ENCODE assay signal across 12 cellular contexts in the genomic region with DNA sequence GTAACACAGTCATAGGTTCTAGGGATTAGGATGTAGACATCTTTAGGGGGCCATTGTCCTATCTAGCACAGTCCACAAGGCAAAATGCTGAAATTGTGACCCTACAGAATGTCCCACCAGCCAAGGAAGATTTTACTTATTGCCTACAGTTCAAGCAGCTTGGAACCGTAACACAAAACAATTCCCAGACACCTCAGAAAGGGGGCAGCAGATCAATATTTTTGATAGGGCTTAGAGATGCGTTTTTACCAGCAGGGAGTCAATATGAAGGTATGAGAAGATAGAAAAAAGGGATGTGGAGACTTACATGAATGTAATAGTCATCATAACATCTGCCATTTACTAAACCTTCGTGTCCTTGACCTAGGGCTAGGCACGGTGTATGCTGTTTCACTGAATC.
A peak's percentile ranks its signal among the peaks of the same experiment; 100 is the strongest.
DNase-seq lines count a peak whose midpoint lies in the region; ATAC-seq and TF ChIP-seq lines count a peak whose summit lies in the region.
"Had no signal": no experiment of that assay in that cellular context is flagged by ENCODE, and none has a peak within 500 bp of the region (broad histone marks: within the 10 kb centered on the region; RNA-seq: fewer than 3 reads in every experiment).

No MANE protein-coding gene starts in this region.

- CTCF ChIA-PET in MCF 10A (lab: Yijun Ruan, JAX), result interaction anchor here (0.6 to 1.8 kb wide), 2 partner anchors 37 to 1600 kb away, joined by 4 read pairs; no protein-coding TSS in a partner anchor

- H3K4me1 Mint-ChIP-seq in MCF 10A (ENCODE audit: insufficient read depth, unreplicated experiment), result no peaks in the 10 kb centered on the region
- H3K4me1 Mint-ChIP-seq in stimulated activated memory B cell treated with anti-CD40 and anti-IgM and Interleukin-4, amounts not matched to agents 10 μg/mL and 1 μg/mL and 100 μg/mL, for 72 hours, result no peaks in the 10 kb centered on the region

- POLR2A ChIA-PET in MCF 10A (lab: Yijun Ruan, JAX), result interaction anchor here (0.5 kb wide), 1 partner anchor 14 kb away, joined by 3 read pairs; no protein-coding TSS in a partner anchor

- no peaks in the 10 kb centered on the region for H3K36me3 Mint-ChIP-seq in MCF 10A (ENCODE audit: insufficient read depth, unreplicated experiment)
- no peaks in the 10 kb centered on the region for H3K36me3 Mint-ChIP-seq in stimulated activated memory B cell treated with anti-CD40 and anti-IgM and Interleukin-4, amounts not matched to agents 10 μg/mL and 1 μg/mL and 100 μg/mL, for 72 hours
- H3K36me3 Mint-ChIP-seq: IgD-negative memory B cell had no signal

- no peak overlapping the region for H3K27ac ChIP-seq in breast epithelium
- no peak overlapping the region for H3K27ac ChIP-seq in caudate nucleus (ENCODE audit: low read depth, low read length)
- H3K27ac ChIP-seq: spleen, thyroid gland had no signal

- no peak for TF ChIP-seq POLR2A in breast epithelium (IDR thresholded peaks at IDR 0.05)

- no peak overlapping the region for H3K4me3 ChIP-seq in breast epithelium
- H3K4me3 ChIP-seq in choroid plexus epithelial cell (ENCODE audit: low read depth, low read length), result no peak overlapping the region
- H3K4me3 ChIP-seq in MG63, result no peak overlapping the region
- H3K4me3 ChIP-seq: spleen, thyroid gland had no signal

- H3K27ac Mint-ChIP-seq in MCF 10A (ENCODE audit: low read depth, unreplicated experiment), result no peak overlapping the region
- no peak overlapping the region for H3K27ac Mint-ChIP-seq in stimulated activated memory B cell treated with anti-CD40 and anti-IgM and Interleukin-4, amounts not matched to agents 10 μg/mL and 1 μg/mL and 100 μg/mL, for 72 hours
- H3K27ac Mint-ChIP-seq: IgD-negative memory B cell had no signal

- no peaks in the 10 kb centered on the region for H3K9me3 Mint-ChIP-seq in MCF 10A (ENCODE audit: unreplicated experiment)
- H3K9me3 Mint-ChIP-seq in stimulated activated memory B cell treated with anti-CD40 and anti-IgM and Interleukin-4, amounts not matched to agents 10 μg/mL and 1 μg/mL and 100 μg/mL, for 72 hours, result no peaks in the 10 kb centered on the region
- H3K9me3 Mint-ChIP-seq: IgD-negative memory B cell had no signal

- DNase-seq in MCF 10A (ENCODE audit: unreplicated experiment), result peak; percentile 48
- no peak for DNase-seq in breast epithelium (ENCODE audit: low spot score in 2 of 2)
- DNase-seq in MV-4-11 (lab: John Stamatoyannopoulos, UW), result peak; percentile 59
- peak; percentile 62 for DNase-seq in choroid plexus epithelial cell (ENCODE audit: low read depth)
- DNase-seq in NCI-H345 treated with DMSO at 0.1 percent for 48 hours (lab: John Stamatoyannopoulos, UW; ENCODE audit: unreplicated experiment), result no peak
- DNase-seq in caudate nucleus (lab: John Stamatoyannopoulos, UW), result no peak
- DNase-seq in MG63, result no peak
- DNase-seq: activated naive CD4-positive, alpha-beta T cell treated with anti-CD3 and anti-CD28 coated beads, Interleukin-2, amount 50 U/mL, for 16 hours; spleen; thyroid gland had no signal

- H3K4me3 Mint-ChIP-seq in MCF 10A (ENCODE audit: unreplicated experiment), result no peak overlapping the region
- no peak overlapping the region for H3K4me3 Mint-ChIP-seq in stimulated activated memory B cell treated with anti-CD40 and anti-IgM and Interleukin-4, amounts not matched to agents 10 μg/mL and 1 μg/mL and 100 μg/mL, for 72 hours
- H3K4me3 Mint-ChIP-seq: IgD-negative memory B cell had no signal

- BruUV-seq in MCF 10A (replicated peaks; lab: Mats Ljungman, UMichigan), result no TSS peak

- intact Hi-C loops in MCF 10A (cut with micrococcal nuclease) (no loop called here), breast epithelium (cut with DNase I; ENCODE audit: low total_unique reads) (no loop called here)

- H3K27me3 ChIP-seq in breast epithelium (no peaks in the 10 kb centered on the region), MG63 (no peaks in the 10 kb centered on the region)
- H3K27me3 ChIP-seq: spleen, thyroid gland had no signal

- no peaks in the 10 kb centered on the region for H3K4me1 ChIP-seq in breast epithelium
- H3K4me1 ChIP-seq: spleen had no signal

- H3K9me3 ChIP-seq in breast epithelium (no peaks in the 10 kb centered on the region), MG63 (peaks cover 9% of the 10 kb centered on the region)
- H3K9me3 ChIP-seq: spleen, thyroid gland had no signal

- H3K36me3 ChIP-seq in breast epithelium (no peaks in the 10 kb centered on the region), MG63 (peaks cover 6% of the 10 kb centered on the region; the same call in 1 of the 2 replicates)
- H3K36me3 ChIP-seq: spleen, thyroid gland had no signal

- ATAC-seq in stimulated activated memory B cell treated with anti-CD40 and anti-IgM and Interleukin-4, amounts not matched to agents 10 μg/mL and 1 μg/mL and 100 μg/mL, for 72 hours, result peak; percentile 36

- no peaks in the 10 kb centered on the region for H3K27me3 Mint-ChIP-seq in MCF 10A (ENCODE audit: insufficient read depth, unreplicated experiment)
- no peaks in the 10 kb centered on the region for H3K27me3 Mint-ChIP-seq in stimulated activated memory B cell treated with anti-CD40 and anti-IgM and Interleukin-4, amounts not matched to agents 10 μg/mL and 1 μg/mL and 100 μg/mL, for 72 hours
- H3K27me3 Mint-ChIP-seq: IgD-negative memory B cell had no signal

- TF ChIP-seq CTCF in MCF 10A (IDR thresholded peaks at IDR 0.05; ENCODE audit: unreplicated experiment) (peak; percentile 36), breast epithelium (IDR thresholded peaks at IDR 0.05) (no peak), choroid plexus epithelial cell (conservative IDR thresholded peaks at IDR 0.05; ENCODE audit: low read depth, low read length) (peak; percentile 58)

Comparison
In these comparisons a context has a peak if more than half of its experiments do, and no peak if none do; other contexts are left out.
1. DNase-seq: peak in MCF 10A (single experiment), MV-4-11 (single experiment) and choroid plexus epithelial cell (single experiment); none in breast epithelium (0 of 2), NCI-H345 treated with DMSO at 0.1 percent for 48 hours (single experiment), caudate nucleus (0 of 61) and MG63 (single experiment).
2. CTCF ChIP-seq: peak in MCF 10A (single experiment) and choroid plexus epithelial cell (single experiment); none in breast epithelium (0 of 3).